In genomic region chr1:162264108-162264507, GRCh38 we compare ENCODE assay signal across 24 cellular contexts.
"Had no signal": no experiment of that assay in that cellular context is flagged by ENCODE, and none has a peak within 500 bp of the region (broad histone marks: within the 10 kb centered on the region; RNA-seq: fewer than 3 reads in every experiment).

No MANE protein-coding gene starts in this region.

- H3K9me3 ChIP-seq: esophagus muscularis mucosa, gastroesophageal sphincter, heart left ventricle, left lung, lower lobe of right lung, mucosa of descending colon had no signal

- H3K4me3 Mint-ChIP-seq: mesothelial cell of epicardium, naive B cell had no signal

- H3K4me1 Mint-ChIP-seq: naive B cell had no signal

- DNase-seq: dermis blood vessel endothelial cell; dorsolateral prefrontal cortex; effector CD4-positive, alpha-beta T cell; effector memory CD4-positive, alpha-beta T cell; foreskin keratinocyte; heart left ventricle; hypothalamus; left cardiac atrium; left lung; left ventricle myocardium superior; lower lobe of right lung; mesenchymal stem cell; mucosa of descending colon; naive B cell had no signal

- H3K4me3 ChIP-seq: coronary artery, dorsolateral prefrontal cortex, esophagus muscularis mucosa, gastroesophageal sphincter, heart left ventricle, hepatocyte, left lung, lower lobe of right lung, mucosa of descending colon had no signal

- H3K4me1 ChIP-seq: esophagus muscularis mucosa, foreskin keratinocyte, gastroesophageal sphincter, heart left ventricle, left lung, lower lobe of right lung had no signal

- H3K36me3 Mint-ChIP-seq: mesothelial cell of epicardium, naive B cell had no signal

- FAIRE-seq: colon, endothelial cell of umbilical vein, frontal cortex, islet of Langerhans, keratinocyte had no signal

- H3K27me3 ChIP-seq: dorsolateral prefrontal cortex, esophagus muscularis mucosa, gastroesophageal sphincter, heart left ventricle, hepatocyte, left lung had no signal

- H3K36me3 ChIP-seq: esophagus muscularis mucosa, gastroesophageal sphincter, heart left ventricle, left lung, lower lobe of right lung had no signal

- H3K27ac ChIP-seq: coronary artery, dorsolateral prefrontal cortex, esophagus muscularis mucosa, foreskin keratinocyte, gastroesophageal sphincter, heart left ventricle, hepatocyte, left lung, lower lobe of right lung had no signal

- H3K27ac Mint-ChIP-seq: mesothelial cell of epicardium, naive B cell had no signal
